1 cellular context compared by ENCODE assay signal in the genomic region with DNA sequence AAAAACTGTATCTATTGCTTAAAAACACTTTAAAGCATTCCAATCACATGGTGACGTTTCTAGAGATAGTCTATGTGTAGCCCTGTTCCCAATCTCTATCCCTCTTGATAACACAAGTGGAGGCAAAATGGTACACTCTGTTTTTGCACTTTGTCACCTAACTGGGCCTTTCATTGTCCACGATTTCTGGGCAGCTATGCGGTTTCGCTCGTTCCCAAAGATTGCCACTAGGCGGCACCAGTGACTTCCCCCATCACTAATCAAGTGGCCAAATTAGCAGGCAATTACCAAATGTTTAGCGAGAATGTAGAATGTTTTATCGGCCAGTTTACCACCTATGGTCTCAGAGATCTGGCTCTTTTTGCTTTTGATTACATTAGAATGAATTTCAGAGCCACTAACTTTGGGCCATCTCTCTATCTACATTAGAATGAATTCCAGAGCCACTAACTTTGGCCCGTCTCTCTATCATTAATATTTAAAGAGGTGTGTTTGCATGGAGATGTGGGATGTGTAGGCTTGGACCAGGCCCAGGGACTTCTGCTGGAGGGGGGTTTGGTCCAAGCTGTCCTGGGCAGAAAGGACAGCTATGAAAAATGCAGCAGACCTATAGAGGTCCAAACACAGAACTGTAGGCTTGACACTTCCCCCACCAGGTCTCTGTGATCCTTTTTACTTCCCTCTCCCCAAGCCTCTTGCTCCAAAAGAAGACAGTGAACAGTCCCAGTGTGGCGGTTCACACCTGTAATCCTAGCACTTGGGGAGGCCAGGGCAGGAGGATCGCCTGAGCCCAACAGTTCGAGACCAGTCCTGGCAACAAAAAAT.
TF ChIP-seq lines count a peak whose summit lies in the region.

No MANE protein-coding gene starts in this region.

TF ChIP-seq in SK-N-SH treated with all-trans-retinoic acid at 6 μM for 48 hours, 23 proteins besides CTCF, POLR2A, EP300 and RAD21 (continued from another document):
- TF ChIP-seq CREB5 (CRISPR knock-in tag; IDR thresholded peaks at IDR 0.05; ENCODE audit: low read depth) (no peak), ZNF565 (CRISPR knock-in tag; conservative IDR thresholded peaks at IDR 0.05; ENCODE audit: low read depth) (no peak), PPARA (CRISPR knock-in tag; IDR thresholded peaks at IDR 0.05; ENCODE audit: borderline replicate concordance) (no peak)
- TF ChIP-seq, protein P1, sequence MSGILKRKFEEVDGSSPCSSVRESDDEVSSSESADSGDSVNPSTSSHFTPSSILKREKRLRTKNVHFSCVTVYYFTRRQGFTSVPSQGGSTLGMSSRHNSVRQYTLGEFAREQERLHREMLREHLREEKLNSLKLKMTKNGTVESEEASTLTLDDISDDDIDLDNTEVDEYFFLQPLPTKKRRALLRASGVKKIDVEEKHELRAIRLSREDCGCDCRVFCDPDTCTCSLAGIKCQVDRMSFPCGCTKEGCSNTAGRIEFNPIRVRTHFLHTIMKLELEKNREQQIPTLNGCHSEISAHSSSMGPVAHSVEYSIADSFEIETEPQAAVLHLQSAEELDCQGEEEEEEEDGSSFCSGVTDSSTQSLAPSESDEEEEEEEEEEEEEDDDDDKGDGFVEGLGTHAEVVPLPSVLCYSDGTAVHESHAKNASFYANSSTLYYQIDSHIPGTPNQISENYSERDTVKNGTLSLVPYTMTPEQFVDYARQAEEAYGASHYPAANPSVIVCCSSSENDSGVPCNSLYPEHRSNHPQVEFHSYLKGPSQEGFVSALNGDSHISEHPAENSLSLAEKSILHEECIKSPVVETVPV (CRISPR knock-in tag; IDR thresholded peaks at IDR 0.05), result no peak
TF ChIP-seq in SK-N-SH treated with all-trans-retinoic acid at 6 μM for 48 hours: peak in this region for 0.
